ENCODE assay signal across 8 cellular contexts in the genomic region with DNA sequence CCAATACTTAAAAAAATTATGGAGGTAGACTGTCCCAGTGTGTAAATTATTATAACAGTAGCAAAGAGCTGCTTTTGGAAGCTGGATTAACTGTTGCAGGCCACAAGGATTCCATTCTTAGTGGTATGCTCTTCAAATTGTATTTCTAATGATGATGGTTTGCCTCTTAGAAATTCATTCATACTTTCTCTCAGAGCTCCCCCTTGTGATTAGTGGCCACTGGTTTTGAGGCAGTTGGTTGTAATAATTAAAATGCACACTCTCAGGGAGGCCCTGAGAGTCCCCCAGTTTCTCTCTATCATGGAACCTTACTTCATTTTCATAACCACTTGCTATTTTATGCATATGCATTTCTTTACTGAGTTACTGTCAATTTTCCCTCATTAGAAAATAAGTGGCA. TPM values are rescaled to one million over a fixed set of nuclear protein-coding genes. Genes with fewer than 3 reads are reported as not detected.
DNase-seq lines count a peak whose midpoint lies in the region; ATAC-seq, FAIRE-seq and TF ChIP-seq lines count a peak whose summit lies in the region.

No MANE protein-coding gene starts in this region.

- H3K9me3 Mint-ChIP-seq in astrocyte (ENCODE audit: unreplicated experiment) (no peaks in the 10 kb centered on the region), osteocyte (ENCODE audit: unreplicated experiment) (no peaks in the 10 kb centered on the region)

- H3K4me2 ChIP-seq in Karpas-422 (ENCODE audit: low read depth, low read length, poor library complexity, severe bottlenecking), result no peak overlapping the region
- no peak overlapping the region for H3K4me2 ChIP-seq in astrocyte (ENCODE audit: low read length)

- no peak for FAIRE-seq in astrocyte (lab: Jason Lieb, UNC)

- H3K9me3 ChIP-seq in Karpas-422 (ENCODE audit: low read length) (no peaks in the 10 kb centered on the region), astrocyte (ENCODE audit: insufficient read depth, low read depth, low read length) (no peaks in the 10 kb centered on the region)

- H2AFZ ChIP-seq in Karpas-422 (ENCODE audit: low read length) (no peak overlapping the region), astrocyte (ENCODE audit: low read depth, low read length) (no peak overlapping the region)

- no peaks in the 10 kb centered on the region for H3K27me3 ChIP-seq in Karpas-422 (ENCODE audit: low read length)
- no peaks in the 10 kb centered on the region for H3K27me3 ChIP-seq in astrocyte (ENCODE audit: insufficient read depth, low read length)

- no peak overlapping the region for H3K4me3 Mint-ChIP-seq in astrocyte (ENCODE audit: unreplicated experiment)
- H3K4me3 Mint-ChIP-seq in osteocyte (ENCODE audit: unreplicated experiment), result no peak overlapping the region

- DNase-seq in NCI-H2171 treated with DMSO at 0.1 percent for 48 hours (lab: John Stamatoyannopoulos, UW) (peak; percentile 45), NCI-H2171 (lab: John Stamatoyannopoulos, UW) (no peak), Karpas-422 (peak; percentile 42), astrocyte (ENCODE audit: low read depth) (peak; percentile 6), osteocyte (ENCODE audit: extremely low spot score, unreplicated experiment) (no peak), caudate nucleus (lab: John Stamatoyannopoulos, UW) (no peak)

- H3K79me2 ChIP-seq in Karpas-422 (ENCODE audit: low read length) (no peaks in the 10 kb centered on the region), astrocyte (ENCODE audit: insufficient read depth, low read length) (no peaks in the 10 kb centered on the region)

- H3K36me3 Mint-ChIP-seq in astrocyte (ENCODE audit: low read depth, unreplicated experiment), result peaks cover 5% of the 10 kb centered on the region
- peaks cover 42% of the 10 kb centered on the region for H3K36me3 Mint-ChIP-seq in osteocyte (ENCODE audit: unreplicated experiment)

- H3K4me1 Mint-ChIP-seq in astrocyte (ENCODE audit: low read depth, unreplicated experiment) (no peaks in the 10 kb centered on the region), osteocyte (ENCODE audit: unreplicated experiment) (peaks cover 33% of the 10 kb centered on the region)

- H3K36me3 ChIP-seq in Karpas-422 (ENCODE audit: insufficient read depth, low read length), result no peaks in the 10 kb centered on the region
- H3K36me3 ChIP-seq in astrocyte (ENCODE audit: insufficient read depth, low read length), result no peaks in the 10 kb centered on the region

- ATAC-seq in GM21825 (IDR thresholded peaks at IDR 0.05; ENCODE audit: unreplicated experiment), result peak; percentile 81
- ATAC-seq in activated CD4-positive, CD25-positive, alpha-beta regulatory T cell treated with anti-CD3 and anti-CD28 coated beads, Interleukin-2, amount 50 U/mL, for 24 hours, result no peak

- TF ChIP-seq CTCF in astrocyte (IDR thresholded peaks at IDR 0.05; ENCODE audit: insufficient read depth, low read depth, low read length) (peak; percentile 16), osteocyte (IDR thresholded peaks at IDR 0.05) (peak; percentile 53)

- H3K9ac ChIP-seq in Karpas-422 (ENCODE audit: low read length) (no peak overlapping the region), astrocyte (ENCODE audit: low read length) (no peak overlapping the region)

- H3K27me3 Mint-ChIP-seq in astrocyte (ENCODE audit: low read depth, unreplicated experiment), result no peaks in the 10 kb centered on the region
- H3K27me3 Mint-ChIP-seq in osteocyte (ENCODE audit: unreplicated experiment), result no peaks in the 10 kb centered on the region

- H3K4me3 ChIP-seq in Karpas-422 (ENCODE audit: low read length) (no peak overlapping the region), astrocyte (ENCODE audit: insufficient read depth, low read depth, low read length) (no peak overlapping the region)

- H4K20me1 ChIP-seq in Karpas-422 (ENCODE audit: insufficient read depth, low read depth, low read length), result no peaks in the 10 kb centered on the region
- H4K20me1 ChIP-seq in astrocyte (ENCODE audit: insufficient read depth, low read length), result no peaks in the 10 kb centered on the region

- H3K9me2 ChIP-seq in Karpas-422 (replicated peaks; ENCODE audit: insufficient read depth, low read length), result no peaks in the 10 kb centered on the region

- H3K27ac Mint-ChIP-seq in astrocyte (ENCODE audit: unreplicated experiment), result no peak overlapping the region
- H3K27ac Mint-ChIP-seq in osteocyte (ENCODE audit: unreplicated experiment), result no peak overlapping the region

- H3K4me1 ChIP-seq in Karpas-422 (ENCODE audit: low read length), result no peaks in the 10 kb centered on the region
- no peaks in the 10 kb centered on the region for H3K4me1 ChIP-seq in astrocyte (ENCODE audit: insufficient read depth, low read length)

- H3K27ac ChIP-seq in Karpas-422 (ENCODE audit: low read length) (no peak overlapping the region), astrocyte (ENCODE audit: low read depth, low read length) (no peak overlapping the region), caudate nucleus (ENCODE audit: low read depth, low read length) (no peak overlapping the region)

RNA-seq across cellular contexts. Expression of gene LY75, which starts 35.4 kb away (rescaled TPM):
- not detected in 2 replicates for total RNA-seq in Karpas-422 (2014; rRNA removed; shearing (Covaris generic); ENCODE audit: low replicate concordance)
- total RNA-seq in astrocyte (0.22 and 0.25 TPM in 2 replicates), osteocyte (0.63 and 0.86 TPM in 2 replicates)

Comparison
In these comparisons a context has a peak if more than half of its experiments do, and no peak if none do; other contexts are left out.
1. DNase-seq: peak in NCI-H2171 treated with DMSO at 0.1 percent for 48 hours (single experiment), Karpas-422 (single experiment) and astrocyte (single experiment); none in NCI-H2171 (single experiment), osteocyte (single experiment) and caudate nucleus (0 of 61).